Comparison of ENCODE assay signal across 8 cellular contexts in genomic region chr5:132176987-132177386, GRCh38. TPM values are rescaled to one million over a fixed set of nuclear protein-coding genes. Genes with fewer than 3 reads are reported as not detected.
DNase-seq lines count a peak whose midpoint lies in the region; ATAC-seq and TF ChIP-seq lines count a peak whose summit lies in the region.

No MANE protein-coding gene starts in this region.

- WGBS in gastroesophageal sphincter (ENCODE audit: low coverage in 1 of 2), 2 donors = 55 to 80% methylated on average over 2 to 3 of the region's 3 CpGs

- ATAC-seq in HG02623 (IDR thresholded peaks at IDR 0.05; ENCODE audit: unreplicated experiment) = peak; percentile 46
- ATAC-seq in RWPE2 (ENCODE audit: low read depth) = no peak
- ATAC-seq in HG02798 (IDR thresholded peaks at IDR 0.05; ENCODE audit: poor library complexity, unreplicated experiment) = no peak
- no peak for ATAC-seq in gastroesophageal sphincter

- peak; percentile 18 for TF ChIP-seq CTCF in GM13976 (IDR thresholded peaks at IDR 0.05; ENCODE audit: borderline replicate concordance, control extremely low read depth, extremely low read depth, insufficient read depth, missing control alignments)
- TF ChIP-seq CTCF in RWPE2 (IDR thresholded peaks at IDR 0.05; ENCODE audit: poor library complexity, severe bottlenecking) = peak; percentile 47
- TF ChIP-seq CTCF in foreskin fibroblast (IDR thresholded peaks at IDR 0.05; ENCODE audit: low read depth, low read length) = peak; percentile 25
- no peak for TF ChIP-seq CTCF in gastroesophageal sphincter (IDR thresholded peaks at IDR 0.05)

- H3K27ac ChIP-seq in RWPE2 (ENCODE audit: poor library complexity, severe bottlenecking) (no peak overlapping the region), gastroesophageal sphincter (no peak overlapping the region)

- peak; percentile 59 for DNase-seq in GM13976 (ENCODE audit: low spot score)
- no peak for DNase-seq in RWPE2 (ENCODE audit: low spot score)
- peak in 1 of 2 donors; percentile 44 for DNase-seq in foreskin fibroblast
- no peak for DNase-seq in NCI-H187 (lab: John Stamatoyannopoulos, UW)
- no peak for DNase-seq in mucosa of gallbladder (ENCODE audit: low spot score)

- H3K4me3 ChIP-seq in RWPE2 (ENCODE audit: severe bottlenecking) = no peak overlapping the region
- H3K4me3 ChIP-seq in foreskin fibroblast (ENCODE audit: low read depth in 1 of 2, low read length in 2 of 2) = no peak overlapping the region
- H3K4me3 ChIP-seq in gastroesophageal sphincter = no peak overlapping the region

- H3K9me3 ChIP-seq in RWPE2 (ENCODE audit: severe bottlenecking) (no peaks in the 10 kb centered on the region), gastroesophageal sphincter (no peaks in the 10 kb centered on the region)

- H3K4me1 ChIP-seq in RWPE2 (ENCODE audit: insufficient read depth, poor library complexity, severe bottlenecking) (no peaks in the 10 kb centered on the region), gastroesophageal sphincter (peaks cover 0 to 20% (median 0%) of the 10 kb centered on the region in 3 donors)

- in situ Hi-C loops in GM13976 (cut with MboI; ENCODE audit: low sequenced_read_pairs, unreplicated experiment) = loop anchor here (5.0 kb wide), 1 partner anchor 110 kb away; no protein-coding TSS in a partner anchor

- TF ChIP-seq POLR2A in gastroesophageal sphincter (IDR thresholded peaks at IDR 0.05) = no peak

- no peak for TF ChIP-seq EP300 in gastroesophageal sphincter (IDR thresholded peaks at IDR 0.05)

- H3K36me3 ChIP-seq in RWPE2 (ENCODE audit: low read depth) (no peaks in the 10 kb centered on the region), gastroesophageal sphincter (no peaks in the 10 kb centered on the region)

- H3K27me3 ChIP-seq in RWPE2 (ENCODE audit: insufficient read depth, poor library complexity, severe bottlenecking) (no peaks in the 10 kb centered on the region), gastroesophageal sphincter (no peaks in the 10 kb centered on the region)

RNA-seq across cellular contexts. Expression of gene P4HA2, which starts 50.7 kb away (rescaled TPM):
- total RNA-seq in gastroesophageal sphincter (10 to 100 TPM; 32.8 to 48.7 (median 37.6) TPM), mucosa of gallbladder (47.5 TPM)

Comparison
In these comparisons a context has a peak if more than half of its experiments do, and no peak if none do; other contexts are left out.
1. CTCF ChIP-seq: peak in GM13976 (single experiment), RWPE2 (single experiment) and foreskin fibroblast (single experiment); none in gastroesophageal sphincter (0 of 4).